In the genomic region with DNA sequence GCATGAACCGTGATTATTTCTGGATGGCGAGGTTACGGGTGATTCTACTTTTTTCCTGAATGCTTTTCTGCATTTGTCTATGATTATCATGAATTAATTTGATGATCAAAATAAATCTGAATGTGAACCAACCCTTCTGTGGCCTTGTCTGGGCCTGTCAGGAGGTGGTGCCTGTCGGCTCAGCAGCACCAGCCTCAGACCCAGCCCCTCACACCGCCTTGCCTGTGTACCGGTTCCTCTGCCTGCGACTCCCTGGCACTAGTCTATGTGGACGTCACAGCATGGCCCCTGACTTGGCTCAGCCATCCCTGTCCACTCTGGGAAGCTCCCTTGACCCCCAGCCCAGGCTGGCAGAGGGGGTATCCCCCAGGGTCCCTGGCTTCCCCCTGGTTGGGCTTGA, we compare ENCODE assay signal across 24 cellular contexts. TPM values are rescaled to one million over a fixed set of nuclear protein-coding genes. Genes with fewer than 3 reads are reported as not detected.
"Had no signal": no experiment of that assay in that cellular context is flagged by ENCODE, and none has a peak within 500 bp of the region (broad histone marks: within the 10 kb centered on the region; RNA-seq: fewer than 3 reads in every experiment).

No MANE protein-coding gene starts in this region.

- H3K36me3 Mint-ChIP-seq: IgD-negative memory B cell had no signal

- H3K4me1 Mint-ChIP-seq: IgD-negative memory B cell had no signal

- DNase-seq: Kasumi-1, MM.1S, NCI-H1092 treated with DMSO at 0.1 percent for 48 hours, NCI-H1436, NCI-H187, NCI-H2029, NCI-H2081 treated with DMSO at 0.1 percent for 48 hours, NCI-H2171, NCI-H226, NCI-H446, NCI-H510A, NCI-H524 treated with DMSO at 0.1 percent for 48 hours, NCI-H69, NCI-H774, RPMI8226, SHP77 had no signal

- H3K27ac ChIP-seq: KMS-11 had no signal

- H3K9ac ChIP-seq: KMS-11 had no signal

- H3K4me3 Mint-ChIP-seq: IgD-negative memory B cell had no signal

- H3K4me2 ChIP-seq: KMS-11 had no signal

- H3K27me3 Mint-ChIP-seq: IgD-negative memory B cell had no signal

- ATAC-seq: HepG2, K562, SK-N-SH treated with all-trans-retinoic acid at 6 μM for 48 hours had no signal

- H3K4me3 ChIP-seq: K562 had no signal

- H3K27ac Mint-ChIP-seq: IgD-negative memory B cell had no signal

- H3K9me3 Mint-ChIP-seq: IgD-negative memory B cell had no signal

- FAIRE-seq: HepG2, K562, RCC 7860 had no signal

RNA-seq across cellular contexts. Expression of gene ERFL, which starts 46.4 kb away (rescaled TPM):
- total RNA-seq: HepG2, M059J, SK-MEL-5 had no signal
- polyA plus RNA-seq: HepG2, IgD-negative memory B cell had no signal
